16 cellular contexts compared by ENCODE assay signal in genomic region chr19:19477705-19478383, GRCh38. TPM values are rescaled to one million over a fixed set of nuclear protein-coding genes. Genes with fewer than 3 reads are reported as not detected.
DNase-seq lines count a peak whose midpoint lies in the region; ATAC-seq and TF ChIP-seq lines count a peak whose summit lies in the region.
"Had no signal": no experiment of that assay in that cellular context is flagged by ENCODE, and none has a peak within 500 bp of the region (broad histone marks: within the 10 kb centered on the region; RNA-seq: fewer than 3 reads in every experiment).

No MANE protein-coding gene starts in this region.

- in situ Hi-C loops in GM13976 (cut with MboI; ENCODE audit: low sequenced_read_pairs, unreplicated experiment), result loop anchor here (25.0 kb wide), 1 partner anchor 291 kb away; the partner anchor contains the start of genes BORCS8 and RFXANK

- peaks cover 39% of the 10 kb centered on the region for H3K36me3 Mint-ChIP-seq in activated naive CD4-positive, alpha-beta T cell treated with anti-CD3 and anti-CD28 coated beads, Interleukin-2, amount 10 ng/mL, durations not matched to agents 7 days and 5 days
- peaks cover 75% of the 10 kb centered on the region for H3K36me3 Mint-ChIP-seq in activated T-helper 17 cell treated with anti-CD3 and anti-CD28 coated beads, Interleukin-2, amount 50 U/mL, for 72 hours (ENCODE audit: low read depth)
- peaks cover 12% of the 10 kb centered on the region for H3K36me3 Mint-ChIP-seq in memory B cell

- H3K4me3 ChIP-seq in stomach, result no peak overlapping the region
- H3K4me3 ChIP-seq: hepatocyte, left ventricle myocardium inferior, SJCRH30, spleen had no signal

- no peaks in the 10 kb centered on the region for H3K9me3 ChIP-seq in stomach
- H3K9me3 ChIP-seq: left ventricle myocardium inferior, SJCRH30, spleen had no signal

- intact Hi-C loops in stomach (cut with DNase I; ENCODE audit: low total_unique reads), result no loop called here

- peak overlapping the region; percentile 45 for H3K27ac Mint-ChIP-seq in activated naive CD4-positive, alpha-beta T cell treated with anti-CD3 and anti-CD28 coated beads, Interleukin-2, amount 10 ng/mL, durations not matched to agents 7 days and 5 days
- peak overlapping the region; percentile 95 for H3K27ac Mint-ChIP-seq in activated T-helper 17 cell treated with anti-CD3 and anti-CD28 coated beads, Interleukin-2, amount 50 U/mL, for 72 hours
- peak overlapping the region; percentile 26 for H3K27ac Mint-ChIP-seq in memory B cell
- H3K27ac Mint-ChIP-seq: activated CD8-positive, alpha-beta memory T cell treated with anti-CD3 and anti-CD28 coated beads, Interleukin-2, amount 10 ng/mL, durations not matched to agents 7 days and 5 days had no signal

- H3K27ac ChIP-seq in stomach, result peak overlapping the region; percentile 17 to 65 (median 59)
- H3K27ac ChIP-seq: hepatocyte, left ventricle myocardium inferior, SJCRH30 had no signal

- WGBS in stomach, 5 donors, result 45 to 75% (median 65%) methylated on average over 10 of the region's 10 CpGs

- ATAC-seq in activated T-helper 17 cell treated with anti-CD3 and anti-CD28 coated beads, Interleukin-2, amount 50 U/mL, for 72 hours (replicated peaks), result no peak
- no peak for ATAC-seq in memory B cell (ENCODE audit: low read depth)
- ATAC-seq: activated CD8-positive, alpha-beta memory T cell treated with anti-CD3 and anti-CD28 coated beads, Interleukin-2, amount 10 ng/mL, durations not matched to agents 7 days and 5 days had no signal

- peaks cover 0 to 43% (median 34%) of the 10 kb centered on the region in 4 donors for H3K36me3 ChIP-seq in stomach

- no peak for TF ChIP-seq POLR2A in stomach (IDR thresholded peaks at IDR 0.05)

- H3K27me3 Mint-ChIP-seq in activated naive CD4-positive, alpha-beta T cell treated with anti-CD3 and anti-CD28 coated beads, Interleukin-2, amount 10 ng/mL, durations not matched to agents 7 days and 5 days, result no peaks in the 10 kb centered on the region
- no peaks in the 10 kb centered on the region for H3K27me3 Mint-ChIP-seq in activated T-helper 17 cell treated with anti-CD3 and anti-CD28 coated beads, Interleukin-2, amount 50 U/mL, for 72 hours
- H3K27me3 Mint-ChIP-seq in memory B cell, result no peaks in the 10 kb centered on the region
- H3K27me3 Mint-ChIP-seq: activated CD8-positive, alpha-beta memory T cell treated with anti-CD3 and anti-CD28 coated beads, Interleukin-2, amount 10 ng/mL, durations not matched to agents 7 days and 5 days had no signal

- CTCF ChIA-PET in activated naive CD4-positive, alpha-beta T cell treated with anti-CD3 and anti-CD28 coated beads, Interleukin-2, amount 10 ng/mL, durations not matched to agents 7 days and 5 days (lab: Charles Lee), result interaction anchor here (1.2 kb wide), 1 partner anchor 66 kb away, joined by 7 read pairs; no protein-coding TSS in a partner anchor

- TF ChIP-seq CTCF in stomach (IDR thresholded peaks at IDR 0.05) (no peak), GM13976 (IDR thresholded peaks at IDR 0.05; ENCODE audit: borderline replicate concordance, control extremely low read depth, extremely low read depth, insufficient read depth, missing control alignments) (no peak)

- DNase-seq in activated naive CD4-positive, alpha-beta T cell treated with anti-CD3 and anti-CD28 coated beads, Interleukin-2, amount 10 ng/mL, durations not matched to agents 7 days and 5 days, result no peak
- no peak for DNase-seq in activated naive CD4-positive, alpha-beta T cell (lab: John Stamatoyannopoulos, UW)
- no peak for DNase-seq in memory B cell (ENCODE audit: low spot score in 2 of 2)
- DNase-seq in stomach, result peak; percentile 79
- DNase-seq in DMS114 treated with DMSO at 0.1 percent for 48 hours (lab: John Stamatoyannopoulos, UW; ENCODE audit: unreplicated experiment), result no peak
- no peak for DNase-seq in NCI-H1048 (lab: John Stamatoyannopoulos, UW)
- DNase-seq in GM13976 (ENCODE audit: low spot score), result no peak
- DNase-seq: activated CD8-positive, alpha-beta memory T cell treated with anti-CD3 and anti-CD28 coated beads, Interleukin-2, amount 10 ng/mL, durations not matched to agents 7 days and 5 days; cortex of kidney; left ventricle myocardium inferior; NK-92 treated with Interleukin-12 subunit alpha and Interleukin-12 subunit beta, amount 100 ng/mL, for 24 hours; occipital lobe; SJCRH30; spleen had no signal

- no peak for TF ChIP-seq EP300 in stomach (IDR thresholded peaks at IDR 0.05)

- peaks cover 77% of the 10 kb centered on the region for H3K4me1 Mint-ChIP-seq in activated naive CD4-positive, alpha-beta T cell treated with anti-CD3 and anti-CD28 coated beads, Interleukin-2, amount 10 ng/mL, durations not matched to agents 7 days and 5 days
- H3K4me1 Mint-ChIP-seq in activated T-helper 17 cell treated with anti-CD3 and anti-CD28 coated beads, Interleukin-2, amount 50 U/mL, for 72 hours, result peaks cover 57% of the 10 kb centered on the region
- H3K4me1 Mint-ChIP-seq in memory B cell, result peaks cover 34% of the 10 kb centered on the region

- peaks cover 9 to 55% (median 29%) of the 10 kb centered on the region in 4 donors for H3K4me1 ChIP-seq in stomach

- H3K4me3 Mint-ChIP-seq in activated naive CD4-positive, alpha-beta T cell treated with anti-CD3 and anti-CD28 coated beads, Interleukin-2, amount 10 ng/mL, durations not matched to agents 7 days and 5 days, result no peak overlapping the region
- peak overlapping the region; percentile 69 for H3K4me3 Mint-ChIP-seq in activated T-helper 17 cell treated with anti-CD3 and anti-CD28 coated beads, Interleukin-2, amount 50 U/mL, for 72 hours
- no peak overlapping the region for H3K4me3 Mint-ChIP-seq in memory B cell
- H3K4me3 Mint-ChIP-seq: activated CD8-positive, alpha-beta memory T cell treated with anti-CD3 and anti-CD28 coated beads, Interleukin-2, amount 10 ng/mL, durations not matched to agents 7 days and 5 days had no signal

- no peaks in the 10 kb centered on the region for H3K27me3 ChIP-seq in stomach
- H3K27me3 ChIP-seq: hepatocyte, SJCRH30, spleen had no signal

- no peaks in the 10 kb centered on the region for H3K9me3 Mint-ChIP-seq in activated naive CD4-positive, alpha-beta T cell treated with anti-CD3 and anti-CD28 coated beads, Interleukin-2, amount 10 ng/mL, durations not matched to agents 7 days and 5 days
- H3K9me3 Mint-ChIP-seq in activated T-helper 17 cell treated with anti-CD3 and anti-CD28 coated beads, Interleukin-2, amount 50 U/mL, for 72 hours, result no peaks in the 10 kb centered on the region
- H3K9me3 Mint-ChIP-seq in memory B cell, result no peaks in the 10 kb centered on the region

RNA-seq across cellular contexts. Expression of gene TSSK6, which starts 37.5 kb away (rescaled TPM):
- 1 to 10 TPM; 4.1 to 4.5 TPM for total RNA-seq in activated T-helper 17 cell treated with anti-CD3 and anti-CD28 coated beads, Interleukin-2, amount 50 U/mL, for 72 hours
- total RNA-seq in stomach, result 10 to 100 TPM in 1 of 5 donors, 1 to 10 TPM in 3, not detected in 1; 2.0 to 31.7 (median 5.6) TPM
- 1 to 10 TPM in 1 of 3 donors, under 1 TPM in 2; 0.93 to 2.0 (median 0.93) TPM for polyA plus RNA-seq in stomach

RNA-seq across cellular contexts. Expression of gene NDUFA13, which starts 38.2 kb away (rescaled TPM):
- 100 to 1,000 TPM; 276 to 397 TPM for total RNA-seq in activated T-helper 17 cell treated with anti-CD3 and anti-CD28 coated beads, Interleukin-2, amount 50 U/mL, for 72 hours
- 100 to 1,000 TPM in 1 of 5 donors, 10 to 100 TPM in 4; 24.5 to 204 (median 71.4) TPM for total RNA-seq in stomach
- polyA plus RNA-seq in stomach, result 100 to 1,000 TPM; 258 to 367 (median 300) TPM

RNA-seq across cellular contexts. Expression of gene YJEFN3, which starts 50.9 kb away (rescaled TPM):
- total RNA-seq in activated T-helper 17 cell treated with anti-CD3 and anti-CD28 coated beads, Interleukin-2, amount 50 U/mL, for 72 hours, result 10 to 100 TPM in 1 of 2 donors, 1 to 10 TPM in 1; 6.7 to 10.3 TPM
- 100 to 1,000 TPM in 1 of 5 donors, 1 to 10 TPM in 1, under 1 TPM in 3; 0.43 to 117 (median 0.92) TPM for total RNA-seq in stomach
- polyA plus RNA-seq in stomach, result 10 to 100 TPM in 1 of 3 donors, 1 to 10 TPM in 2; 4.9 to 14.5 (median 5.2) TPM

Comparison
In these comparisons a context has a peak if more than half of its experiments do, and no peak if none do; other contexts are left out.
1. H3K27ac Mint-ChIP-seq: peak in every context shown above with its lines; median percentile 95 in activated T-helper 17 cell treated with anti-CD3 and anti-CD28 coated beads, Interleukin-2, amount 50 U/mL, for 72 hours; 45 in activated naive CD4-positive, alpha-beta T cell treated with anti-CD3 and anti-CD28 coated beads, Interleukin-2, amount 10 ng/mL, durations not matched to agents 7 days and 5 days; 26 in memory B cell.